ENCODE assay signal across 16 cellular contexts in genomic region chr1:234582626-234583354, GRCh38. TPM values are rescaled to one million over a fixed set of nuclear protein-coding genes. Genes with fewer than 3 reads are reported as not detected.
DNase-seq lines count a peak whose midpoint lies in the region; ATAC-seq and TF ChIP-seq lines count a peak whose summit lies in the region.
"Had no signal": no experiment of that assay in that cellular context is flagged by ENCODE, and none has a peak within 500 bp of the region (broad histone marks: within the 10 kb centered on the region; RNA-seq: fewer than 3 reads in every experiment).

No MANE protein-coding gene starts in this region.

- H3K4me1 ChIP-seq in prostate gland (replicated peaks) = no peaks in the 10 kb centered on the region
- peaks cover 0 to 6% of the 10 kb centered on the region in 2 donors for H3K4me1 ChIP-seq in aorta (ENCODE audit: control insufficient read depth in 1 of 2, insufficient read depth in 2 of 2, low read length in 2 of 2)

- H3K27me3 ChIP-seq in prostate gland (replicated peaks; ENCODE audit: insufficient read depth) (no peaks in the 10 kb centered on the region), aorta (ENCODE audit: control insufficient read depth in 1 of 2, insufficient read depth in 2 of 2, low read length in 1 of 2) (no peaks in the 10 kb centered on the region)

- DNase-seq in Right ventricle myocardium inferior (ENCODE audit: missing footprints) = no peak
- no peak for DNase-seq in cardiac septum (ENCODE audit: low spot score)
- DNase-seq in left cardiac atrium = peak; percentile 50
- no peak for DNase-seq in prostate gland (ENCODE audit: low spot score)
- peak in 1 of 2 donors; percentile 75 for DNase-seq in aorta
- DNase-seq in iPS-NIHi7 (ENCODE audit: extremely low spot score) = no peak
- DNase-seq: ACHN; amniotic stem cell; CD4-positive, alpha-beta memory T cell; foreskin fibroblast; NCI-H1092 treated with DMSO at 0.1 percent for 48 hours; NCI-H226; stimulated activated CD4-positive, alpha-beta T cell treated with anti-CD3 and anti-CD28 coated beads, Interleukin-2, amount 100 ng/mL, for 48 hours had no signal

- no peak for TF ChIP-seq POLR2A in prostate gland (IDR thresholded peaks at IDR 0.05)

- H3K4me3 ChIP-seq in prostate gland = no peak overlapping the region
- H3K4me3 ChIP-seq in aorta (ENCODE audit: low read length in 2 of 2) = no peak overlapping the region
- H3K4me3 ChIP-seq: SK-N-MC had no signal

- H3K9me3 ChIP-seq in prostate gland (no peaks in the 10 kb centered on the region), aorta (ENCODE audit: control insufficient read depth, low read length) (no peaks in the 10 kb centered on the region)

- H3K36me3 ChIP-seq in prostate gland (no peaks in the 10 kb centered on the region), aorta (ENCODE audit: control insufficient read depth in 1 of 2, insufficient read depth in 2 of 2, low read length in 1 of 2) (no peaks in the 10 kb centered on the region)

- TF ChIP-seq CTCF in prostate gland (IDR thresholded peaks at IDR 0.05) = no peak

- intact Hi-C loops in Right ventricle myocardium inferior (cut with DNase I) = loop anchor here (5.0 kb wide), 1 partner anchor 40 kb away; no protein-coding TSS in a partner anchor
- intact Hi-C loops in cardiac septum (cut with DNase I) = loop anchor here (1.0 kb wide), 1 partner anchor 19 kb away; no protein-coding TSS in a partner anchor
- intact Hi-C loops in left cardiac atrium (cut with DNase I) = loop anchor here in 1 of 2 donors (5.0 kb wide), 1 partner anchor 45 kb away; no protein-coding TSS in a partner anchor
- intact Hi-C loops in prostate gland (cut with DNase I) = loop anchor here (5.0 kb wide), 2 partner anchors 45 to 85 kb away; no protein-coding TSS in a partner anchor
- intact Hi-C loops in aorta (cut with DNase I) = loop anchor here (2.0 to 5.0 kb wide), 2 partner anchors 45 to 52 kb away; no protein-coding TSS in a partner anchor

- WGBS in prostate gland = 67% methylated on average over 10 of the region's 10 CpGs
- WGBS in aorta, 2 donors = 5 to 7% methylated on average over 10 of the region's 10 CpGs

- ATAC-seq in Right ventricle myocardium inferior = peak; percentile 44
- peak; percentile 42 to 65 for ATAC-seq in left cardiac atrium
- peak; percentile 69 for ATAC-seq in aorta (ENCODE audit: low FRiP score)
- ATAC-seq in HG02970 (IDR thresholded peaks at IDR 0.05; ENCODE audit: low FRiP score, unreplicated experiment) = no peak
- no peak for ATAC-seq in GM18498 (IDR thresholded peaks at IDR 0.05; ENCODE audit: unreplicated experiment)

- H3K27ac ChIP-seq in prostate gland (peak overlapping the region; percentile 9 to 55), aorta (ENCODE audit: low read depth in 1 of 2, low read length in 2 of 2) (peak overlapping the region; percentile 96 to 99)
- H3K27ac ChIP-seq: SK-N-MC had no signal

RNA-seq across cellular contexts. Expression of gene IRF2BP2, which starts 27.2 kb away (rescaled TPM):
- total RNA-seq in Right ventricle myocardium inferior (116 TPM), cardiac septum (65.6 TPM), left cardiac atrium (100 to 1,000 TPM in 1 of 2 donors, 10 to 100 TPM in 1; 98.0 to 100 TPM), prostate gland (100 to 1,000 TPM; 111 to 124 TPM), aorta (100 to 1,000 TPM in 1 of 2 donors, 10 to 100 TPM in 1; 90.6 to 148 TPM)
- polyA plus RNA-seq in aorta = 100 to 1,000 TPM in 1 of 2 donors, 10 to 100 TPM in 1; 36.9 to 123 TPM

Comparison
In these comparisons a context has a peak if more than half of its experiments do, and no peak if none do; other contexts are left out.
1. ATAC-seq: peak in Right ventricle myocardium inferior (single experiment), left cardiac atrium (2 of 2) and aorta (single experiment); none in HG02970 (single experiment) and GM18498 (single experiment).